In the genomic region with DNA sequence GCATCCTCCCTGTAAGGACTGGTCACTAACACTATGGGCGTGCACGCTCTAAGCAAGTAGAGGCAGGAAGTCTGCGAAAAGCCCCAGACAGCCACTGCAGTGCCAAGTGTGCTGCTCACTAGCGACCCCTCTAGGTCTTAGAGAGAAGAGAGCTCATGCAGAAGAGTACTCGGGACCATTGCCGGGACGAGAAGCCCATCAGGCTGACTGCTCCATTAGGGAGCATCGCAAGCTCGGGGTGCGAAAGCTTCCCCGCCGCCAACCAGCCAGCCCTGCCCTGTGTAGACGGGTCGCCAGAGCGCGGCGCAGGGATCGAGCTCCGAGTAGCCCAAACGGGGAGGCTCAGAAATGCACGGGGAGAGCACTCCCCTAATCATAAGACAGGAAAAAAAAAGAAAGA, we compare ENCODE assay signal across 13 cellular contexts. TPM values are rescaled to one million over a fixed set of nuclear protein-coding genes. Genes with fewer than 3 reads are reported as not detected.
A peak's percentile ranks its signal among the peaks of the same experiment; 100 is the strongest.
DNase-seq lines count a peak whose midpoint lies in the region; ATAC-seq and TF ChIP-seq lines count a peak whose summit lies in the region.
"Had no signal": no experiment of that assay in that cellular context is flagged by ENCODE, and none has a peak within 500 bp of the region (broad histone marks: within the 10 kb centered on the region; RNA-seq: fewer than 3 reads in every experiment).

No MANE protein-coding gene starts in this region.

- no peaks in the 10 kb centered on the region for H3K9me3 ChIP-seq in osteoblast (ENCODE audit: low read depth, low read length)

- H3K4me2 ChIP-seq in KMS-11, result no peak overlapping the region
- H3K4me2 ChIP-seq in osteoblast (ENCODE audit: insufficient read depth, low read length), result no peak overlapping the region

- H3K27me3 Mint-ChIP-seq in naive thymus-derived CD8-positive, alpha-beta T cell, result peaks cover 47 to 78% (median 58%) of the 10 kb centered on the region in 5 donors

- DNase-seq in DMS 273 (lab: John Stamatoyannopoulos, UW; ENCODE audit: unreplicated experiment) (peak; percentile 12), DMS 273 treated with DMSO at 0.1 percent for 48 hours (lab: John Stamatoyannopoulos, UW) (no peak), choroid plexus epithelial cell (ENCODE audit: low read depth) (no peak), osteoblast (ENCODE audit: insufficient read length, low spot score, missing footprints) (no peak), KBM-7 (no peak)
- DNase-seq in stimulated activated CD4-positive, alpha-beta T cell treated with anti-CD3 and anti-CD28 coated beads, Interleukin-2, amount 100 ng/mL, for 48 hours, result no peak
- no peak for DNase-seq in naive thymus-derived CD8-positive, alpha-beta T cell
- DNase-seq: 8988T; activated B cell treated with CpG ODN at 0.5 μM for 24 hours; activated naive CD4-positive, alpha-beta T cell treated with anti-CD3 and anti-CD28 coated beads, Interleukin-2, amount 50 U/mL, for 16 hours; left ventricle myocardium superior; MM.1S had no signal

- H3K36me3 Mint-ChIP-seq in naive thymus-derived CD8-positive, alpha-beta T cell, result peaks cover 2 to 30% (median 17%) of the 10 kb centered on the region in 3 donors

- H3K27ac Mint-ChIP-seq in naive thymus-derived CD8-positive, alpha-beta T cell, result peak overlapping the region in 1 of 10 donors; percentile 18
- H3K27ac Mint-ChIP-seq: activated B cell treated with CpG ODN at 0.5 μM for 24 hours had no signal

- H3K4me3 ChIP-seq in KMS-11 (IDR thresholded peaks at IDR 0.05; ENCODE audit: insufficient read depth, low read depth, low read length) (no peak overlapping the region), choroid plexus epithelial cell (ENCODE audit: low read depth, low read length) (no peak overlapping the region), osteoblast (ENCODE audit: insufficient read depth, low read length) (no peak overlapping the region)

- H3K4me3 Mint-ChIP-seq in naive thymus-derived CD8-positive, alpha-beta T cell, result peak overlapping the region in 4 of 10 donors; percentile 11 to 51 (median 33)
- H3K4me3 Mint-ChIP-seq: activated B cell treated with CpG ODN at 0.5 μM for 24 hours had no signal

- H4K20me1 ChIP-seq in KMS-11 (ENCODE audit: insufficient read depth) (no peaks in the 10 kb centered on the region), osteoblast (ENCODE audit: insufficient read depth, low read length) (no peaks in the 10 kb centered on the region)

- in situ Hi-C loops in KBM-7 (cut with MboI; ENCODE audit: low pct_unique_long_range_greater_than_20kb, low sequenced_read_pairs), result no loop called here

- no peaks in the 10 kb centered on the region for H3K36me3 ChIP-seq in KMS-11 (ENCODE audit: insufficient read depth)
- no peaks in the 10 kb centered on the region for H3K36me3 ChIP-seq in osteoblast (ENCODE audit: insufficient read depth, low read length)

- no peak overlapping the region for H2AFZ ChIP-seq in KMS-11 (ENCODE audit: low read depth)
- no peak overlapping the region for H2AFZ ChIP-seq in osteoblast (ENCODE audit: low read length)

- no peak overlapping the region for H3K27ac ChIP-seq in KMS-11
- H3K27ac ChIP-seq in osteoblast (ENCODE audit: low read depth, low read length), result no peak overlapping the region

- H3K4me1 ChIP-seq in KMS-11 (ENCODE audit: low read depth, poor library complexity, severe bottlenecking), result no peaks in the 10 kb centered on the region
- no peaks in the 10 kb centered on the region for H3K4me1 ChIP-seq in osteoblast (ENCODE audit: insufficient read depth, low read length)

- TF ChIP-seq CTCF in KMS-11 (conservative IDR thresholded peaks at IDR 0.05; ENCODE audit: low read depth, low read length) (0 out of 2 replicates have a peak, but pooled peaks have one; percentile 13), choroid plexus epithelial cell (conservative IDR thresholded peaks at IDR 0.05; ENCODE audit: low read depth, low read length) (peak; percentile 28), osteoblast (IDR thresholded peaks at IDR 0.05; ENCODE audit: extremely low read depth, low read depth, low read length) (peak; percentile 22)

- POLR2A ChIA-PET in naive thymus-derived CD8-positive, alpha-beta T cell (lab: Charles Lee), result interaction anchor here (0.5 kb wide), 1 partner anchor 36 kb away, joined by 4 read pairs; no protein-coding TSS in a partner anchor

- peaks cover 9 to 47% (median 20%) of the 10 kb centered on the region in 9 donors for H3K9me3 Mint-ChIP-seq in naive thymus-derived CD8-positive, alpha-beta T cell

- ATAC-seq in naive thymus-derived CD8-positive, alpha-beta T cell, result no peak
- ATAC-seq: left ventricle myocardium superior had no signal

- no peaks in the 10 kb centered on the region for H3K79me2 ChIP-seq in KMS-11 (ENCODE audit: insufficient read depth, low read depth)
- H3K79me2 ChIP-seq in osteoblast (ENCODE audit: insufficient read depth, low read length), result no peaks in the 10 kb centered on the region

- no peak overlapping the region for H3K9ac ChIP-seq in KMS-11

- H3K27me3 ChIP-seq in KMS-11 (ENCODE audit: insufficient read depth, low read depth) (no peaks in the 10 kb centered on the region), osteoblast (ENCODE audit: insufficient read depth, low read length) (peaks cover 29% of the 10 kb centered on the region)

- H3K4me1 Mint-ChIP-seq in naive thymus-derived CD8-positive, alpha-beta T cell, result peaks cover 0 to 15% (median 6%) of the 10 kb centered on the region in 4 donors
- H3K4me1 Mint-ChIP-seq: activated B cell treated with CpG ODN at 0.5 μM for 24 hours had no signal

RNA-seq across cellular contexts. Expression of gene POU4F1, which starts 16.6 kb away (rescaled TPM):
- total RNA-seq in osteoblast, result not detected in 2 replicates
- total RNA-seq in naive thymus-derived CD8-positive, alpha-beta T cell, result not detected
- polyA plus RNA-seq in naive thymus-derived CD8-positive, alpha-beta T cell, result not detected
- total RNA-seq: left ventricle myocardium superior had no signal
